In genomic region chr6:70221025-70221714, GRCh38 we compare ENCODE assay signal across 8 cellular contexts.
A peak's percentile ranks its signal among the peaks of the same experiment; 100 is the strongest.
DNase-seq lines count a peak whose midpoint lies in the region; ATAC-seq and TF ChIP-seq lines count a peak whose summit lies in the region.

No MANE protein-coding gene starts in this region.

- in situ Hi-C loops in T47D (cut with HindIII; ENCODE audit: low pct_unique_long_range_greater_than_20kb, low sequenced_read_pairs): no loop called here

- H3K4me1 Mint-ChIP-seq in HFFc6 (ENCODE audit: low read depth): no peaks in the 10 kb centered on the region
- H3K4me1 Mint-ChIP-seq in activated T-cell treated with anti-CD3 and anti-CD28 coated beads, Interleukin-2, amount 50 U/mL, for 24 hours (ENCODE audit: low read depth): no peaks in the 10 kb centered on the region

- no peaks in the 10 kb centered on the region for H3K36me3 Mint-ChIP-seq in HFFc6 (ENCODE audit: low read depth)
- H3K36me3 Mint-ChIP-seq in activated T-cell treated with anti-CD3 and anti-CD28 coated beads, Interleukin-2, amount 50 U/mL, for 24 hours (ENCODE audit: low read depth): no peaks in the 10 kb centered on the region

- intact Hi-C loops in right lobe of liver (cut with DNase I): no loop called here

- H3K27ac Mint-ChIP-seq in HFFc6: no peak overlapping the region
- H3K27ac Mint-ChIP-seq in activated T-cell treated with anti-CD3 and anti-CD28 coated beads, Interleukin-2, amount 50 U/mL, for 24 hours: no peak overlapping the region

- H3K27me3 ChIP-seq in right lobe of liver: no peaks in the 10 kb centered on the region
- H3K27me3 ChIP-seq in effector memory CD4-positive, alpha-beta T cell (replicated peaks; ENCODE audit: control insufficient read depth, insufficient read depth, low read length, poor library complexity, severe bottlenecking): no peaks in the 10 kb centered on the region

- no peak overlapping the region for H3K4me3 ChIP-seq in right lobe of liver
- H3K4me3 ChIP-seq in effector memory CD4-positive, alpha-beta T cell (ENCODE audit: insufficient read depth, low read depth, low read length, poor library complexity, severe bottlenecking): no peak overlapping the region

- peaks cover 5% of the 10 kb centered on the region; the same call in 1 of the 2 replicates for H3K27me3 Mint-ChIP-seq in HFFc6 (ENCODE audit: insufficient read depth)
- H3K27me3 Mint-ChIP-seq in activated T-cell treated with anti-CD3 and anti-CD28 coated beads, Interleukin-2, amount 50 U/mL, for 24 hours: peaks cover 11% of the 10 kb centered on the region

- no peaks in the 10 kb centered on the region for H3K36me3 ChIP-seq in right lobe of liver
- no peaks in the 10 kb centered on the region for H3K36me3 ChIP-seq in effector memory CD4-positive, alpha-beta T cell (ENCODE audit: control insufficient read depth, insufficient read depth, low read length)

- ATAC-seq in right lobe of liver: peak; percentile 87 to 95 (median 93)

- peak; percentile 14 for DNase-seq in NCI-H1436 (lab: John Stamatoyannopoulos, UW)
- no peak for DNase-seq in NCI-H1436 treated with DMSO at 0.1 percent for 48 hours (lab: John Stamatoyannopoulos, UW)
- DNase-seq in HFFc6: no peak
- peak; percentile 30 for DNase-seq in NCI-H2227 treated with DMSO at 0.1 percent for 48 hours (lab: John Stamatoyannopoulos, UW)
- peak; percentile 6 to 36 for DNase-seq in T47D (ENCODE audit: low read depth in 1 of 2, low spot score in 1 of 2)
- no peak for DNase-seq in right lobe of liver
- no peak for DNase-seq in effector memory CD4-positive, alpha-beta T cell
- no peak for DNase-seq in activated T-cell treated with anti-CD3 and anti-CD28 coated beads, Interleukin-2, amount 50 U/mL, for 24 hours

- WGBS in right lobe of liver (ENCODE audit: insufficient coverage, low coverage, low lambda C conversion rate, missing lambda C conversion rate): 7% methylated on average over 4 of the region's 4 CpGs

- no peaks in the 10 kb centered on the region for H3K9me3 Mint-ChIP-seq in HFFc6
- H3K9me3 Mint-ChIP-seq in activated T-cell treated with anti-CD3 and anti-CD28 coated beads, Interleukin-2, amount 50 U/mL, for 24 hours: no peaks in the 10 kb centered on the region

- H3K27ac ChIP-seq in right lobe of liver: no peak overlapping the region
- H3K27ac ChIP-seq in effector memory CD4-positive, alpha-beta T cell (ENCODE audit: insufficient read depth, low read length, poor library complexity, severe bottlenecking): no peak overlapping the region

- H3K9me3 ChIP-seq in right lobe of liver: no peaks in the 10 kb centered on the region
- no peaks in the 10 kb centered on the region for H3K9me3 ChIP-seq in effector memory CD4-positive, alpha-beta T cell (ENCODE audit: control insufficient read depth, low read length)

- TF ChIP-seq POLR2A in right lobe of liver (IDR thresholded peaks at IDR 0.05): no peak

- H3K4me1 ChIP-seq in right lobe of liver: peaks cover 0 to 4% (median 2%) of the 10 kb centered on the region in 4 donors
- no peaks in the 10 kb centered on the region for H3K4me1 ChIP-seq in effector memory CD4-positive, alpha-beta T cell (ENCODE audit: control insufficient read depth, insufficient read depth, low read length, poor library complexity, severe bottlenecking)

- peak; percentile 88 for TF ChIP-seq CTCF in HFFc6 (IDR thresholded peaks at IDR 0.05)
- peak; percentile 49 to 79 (median 77) for TF ChIP-seq CTCF in right lobe of liver (IDR thresholded peaks at IDR 0.05)

- H3K4me3 Mint-ChIP-seq in HFFc6: no peak overlapping the region
- no peak overlapping the region for H3K4me3 Mint-ChIP-seq in activated T-cell treated with anti-CD3 and anti-CD28 coated beads, Interleukin-2, amount 50 U/mL, for 24 hours

Comparison
In these comparisons a context has a peak if more than half of its experiments do, and no peak if none do; other contexts are left out.
1. DNase-seq: peak in NCI-H1436 (single experiment), NCI-H2227 treated with DMSO at 0.1 percent for 48 hours (single experiment) and T47D (2 of 2); none in NCI-H1436 treated with DMSO at 0.1 percent for 48 hours (single experiment), HFFc6 (single experiment), right lobe of liver (0 of 3), effector memory CD4-positive, alpha-beta T cell (0 of 3) and activated T-cell treated with anti-CD3 and anti-CD28 coated beads, Interleukin-2, amount 50 U/mL, for 24 hours (single experiment).